In the genomic region with DNA sequence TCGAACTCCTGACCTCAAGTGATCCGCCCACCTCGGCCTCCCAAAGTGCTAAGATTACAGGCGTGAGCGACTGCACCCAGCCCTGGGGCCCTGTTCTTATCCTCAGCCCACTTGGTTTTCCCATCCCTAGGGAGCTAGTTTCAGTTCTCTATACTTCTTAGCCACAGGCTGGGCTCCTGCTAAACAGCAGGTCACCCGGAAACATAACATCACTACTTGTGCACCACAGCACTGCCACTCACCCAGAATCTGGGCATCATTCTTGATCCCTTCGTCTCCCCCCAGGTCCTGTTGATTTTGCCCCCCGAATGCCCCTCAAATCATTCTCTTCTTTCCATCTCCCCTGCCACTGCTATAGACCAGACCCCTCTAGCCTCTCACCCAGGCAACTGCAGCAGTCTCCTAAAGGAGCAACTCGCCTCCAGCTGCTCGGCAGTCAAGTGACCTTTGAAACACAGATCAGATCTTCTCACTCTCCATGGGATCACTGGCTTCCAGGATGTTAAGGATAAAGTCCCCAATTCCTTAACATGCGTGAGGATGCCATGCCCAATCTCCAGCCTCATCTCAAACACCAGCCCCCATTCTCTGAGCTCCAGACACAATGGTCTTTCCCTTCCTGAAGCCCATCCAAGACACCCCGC, we compare ENCODE assay signal across 20 cellular contexts. TPM values are rescaled to one million over a fixed set of nuclear protein-coding genes. Genes with fewer than 3 reads are reported as not detected.
DNase-seq lines count a peak whose midpoint lies in the region; ATAC-seq and TF ChIP-seq lines count a peak whose summit lies in the region.
"Had no signal": no experiment of that assay in that cellular context is flagged by ENCODE, and none has a peak within 500 bp of the region (broad histone marks: within the 10 kb centered on the region; RNA-seq: fewer than 3 reads in every experiment).

No MANE protein-coding gene starts in this region.

- H3K36me3 ChIP-seq in HEK293 (ENCODE audit: control insufficient read depth in 2 of 2, insufficient read depth in 1 of 2, low read length in 2 of 2) = peaks cover 10 to 41% of the 10 kb centered on the region in 2 experiments
- no peaks in the 10 kb centered on the region for H3K36me3 ChIP-seq in uterus
- H3K36me3 ChIP-seq: HAP-1 had no signal

- H3K27ac ChIP-seq in HEK293 (ENCODE audit: extremely low read depth, low read depth, low read length) (no peak overlapping the region), uterus (no peak overlapping the region)
- H3K27ac ChIP-seq: esophagus muscularis mucosa, gastrocnemius medialis, PC-9, SK-N-MC, tibial nerve had no signal

- H3K4me1 ChIP-seq in HEK293 (ENCODE audit: control insufficient read depth, insufficient read depth, low read length) (no peaks in the 10 kb centered on the region), uterus (no peaks in the 10 kb centered on the region)
- H3K4me1 ChIP-seq: HAP-1, tibial nerve had no signal

- DNase-seq in NOMO-1 treated with dmso at 0.1 percent for 144 hours (lab: John Stamatoyannopoulos, UW; ENCODE audit: unreplicated experiment) = peak; percentile 27
- no peak for DNase-seq in glutamatergic neuron
- no peak for DNase-seq in stimulated activated effector memory CD8-positive, alpha-beta T cell treated with anti-CD3 and anti-CD28 coated beads, Interleukin-12 subunit alpha, Interleukin-12 subunit beta, amount 100 ng/mL, for 72 hours (ENCODE audit: low spot score in 2 of 2)
- DNase-seq in activated CD4-positive, alpha-beta memory T cell treated with anti-CD3 and anti-CD28 coated beads for 36 hours = no peak
- no peak for DNase-seq in stimulated activated naive CD4-positive, alpha-beta T cell (lab: John Stamatoyannopoulos, UW)
- DNase-seq in uterus = no peak
- DNase-seq: activated CD4-positive, CD25-positive, alpha-beta regulatory T cell treated with anti-CD3 and anti-CD28 coated beads, Interleukin-2, amount 50 U/mL, for 72 hours; NCI-H1694 treated with DMSO at 0.1 percent for 48 hours; T1000 had no signal

- H3K4me3 ChIP-seq in HEK293 (ENCODE audit: low read depth, low read length) (no peak overlapping the region), uterus (no peak overlapping the region)
- H3K4me3 ChIP-seq: esophagus muscularis mucosa, gastrocnemius medialis, HAP-1, PC-9, SK-N-MC, tibial nerve had no signal

- no peak for ATAC-seq in stimulated activated effector memory CD8-positive, alpha-beta T cell treated with anti-CD3 and anti-CD28 coated beads, Interleukin-12 subunit alpha, Interleukin-12 subunit beta, amount 100 ng/mL, for 72 hours

- H3K9me3 ChIP-seq in HEK293 (ENCODE audit: control insufficient read depth, insufficient read depth, low read depth, low read length) = no peaks in the 10 kb centered on the region
- H3K9me3 ChIP-seq in uterus = no peaks in the 10 kb centered on the region
- H3K9me3 ChIP-seq: esophagus muscularis mucosa, gastrocnemius medialis, HAP-1, tibial nerve had no signal

- POLR2A ChIA-PET in HEK293 (lab: Yijun Ruan, JAX) = interaction anchor here (0.7 to 1.1 kb wide), 2 partner anchors 184 to 239 kb away, joined by 4 to 10 read pairs; no protein-coding TSS in a partner anchor
- POLR2A ChIA-PET in activated CD4-positive, alpha-beta memory T cell treated with anti-CD3 and anti-CD28 coated beads for 36 hours (lab: Charles Lee) = no interaction called here

- no peak overlapping the region for H3K4me3 Mint-ChIP-seq in glutamatergic neuron (ENCODE audit: unreplicated experiment)
- no peak overlapping the region for H3K4me3 Mint-ChIP-seq in stimulated activated effector memory CD8-positive, alpha-beta T cell treated with anti-CD3 and anti-CD28 coated beads, Interleukin-12 subunit alpha, Interleukin-12 subunit beta, amount 100 ng/mL, for 72 hours
- no peak overlapping the region for H3K4me3 Mint-ChIP-seq in activated CD4-positive, alpha-beta memory T cell treated with anti-CD3 and anti-CD28 coated beads for 36 hours
- H3K4me3 Mint-ChIP-seq: activated naive CD4-positive, alpha-beta T cell treated with anti-CD3 and anti-CD28 coated beads, Interleukin-2, amount 50 U/mL, for 24 hours; effector memory CD8-positive, alpha-beta T cell; nephron progenitor cell; stimulated activated naive CD8-positive, alpha-beta T cell treated with anti-CD3 and anti-CD28 coated beads, Interleukin-15, Interleukin-2, amounts not matched to agents 100 ng/mL and 50 ng/mL, for 24 hours had no signal

- H3K9me3 Mint-ChIP-seq in glutamatergic neuron (ENCODE audit: unreplicated experiment) = peaks cover under 1% of the 10 kb centered on the region
- no peaks in the 10 kb centered on the region for H3K9me3 Mint-ChIP-seq in stimulated activated effector memory CD8-positive, alpha-beta T cell treated with anti-CD3 and anti-CD28 coated beads, Interleukin-12 subunit alpha, Interleukin-12 subunit beta, amount 100 ng/mL, for 72 hours
- H3K9me3 Mint-ChIP-seq in activated CD4-positive, alpha-beta memory T cell treated with anti-CD3 and anti-CD28 coated beads for 36 hours = no peaks in the 10 kb centered on the region
- H3K9me3 Mint-ChIP-seq: activated naive CD4-positive, alpha-beta T cell treated with anti-CD3 and anti-CD28 coated beads, Interleukin-2, amount 50 U/mL, for 24 hours; effector memory CD8-positive, alpha-beta T cell; nephron progenitor cell; stimulated activated naive CD8-positive, alpha-beta T cell treated with anti-CD3 and anti-CD28 coated beads, Interleukin-15, Interleukin-2, amounts not matched to agents 100 ng/mL and 50 ng/mL, for 24 hours had no signal

- peaks cover 3% of the 10 kb centered on the region for H3K27me3 Mint-ChIP-seq in glutamatergic neuron (ENCODE audit: unreplicated experiment)
- H3K27me3 Mint-ChIP-seq in activated CD4-positive, alpha-beta memory T cell treated with anti-CD3 and anti-CD28 coated beads for 36 hours = no peaks in the 10 kb centered on the region
- H3K27me3 Mint-ChIP-seq: activated naive CD4-positive, alpha-beta T cell treated with anti-CD3 and anti-CD28 coated beads, Interleukin-2, amount 50 U/mL, for 24 hours; stimulated activated naive CD8-positive, alpha-beta T cell treated with anti-CD3 and anti-CD28 coated beads, Interleukin-15, Interleukin-2, amounts not matched to agents 100 ng/mL and 50 ng/mL, for 24 hours had no signal

- CTCF ChIA-PET in HEK293 (lab: Yijun Ruan, JAX) = interaction anchor here (0.6 to 3.1 kb wide), 12 partner anchors 10 to 188 kb away, joined by 3 to 41 read pairs (median 4); no protein-coding TSS in a partner anchor
- CTCF ChIA-PET in activated CD4-positive, alpha-beta memory T cell treated with anti-CD3 and anti-CD28 coated beads for 36 hours (lab: Charles Lee) = interaction anchor here (0.6 to 2.3 kb wide), 5 partner anchors 25 to 806 kb away, joined by 3 to 8 read pairs (median 5); no protein-coding TSS in a partner anchor

- no peaks in the 10 kb centered on the region for H3K27me3 ChIP-seq in uterus
- H3K27me3 ChIP-seq: esophagus muscularis mucosa, gastrocnemius medialis, tibial nerve had no signal

- no peaks in the 10 kb centered on the region for H3K36me3 Mint-ChIP-seq in glutamatergic neuron (ENCODE audit: unreplicated experiment)
- peaks cover under 1% of the 10 kb centered on the region for H3K36me3 Mint-ChIP-seq in stimulated activated effector memory CD8-positive, alpha-beta T cell treated with anti-CD3 and anti-CD28 coated beads, Interleukin-12 subunit alpha, Interleukin-12 subunit beta, amount 100 ng/mL, for 72 hours
- H3K36me3 Mint-ChIP-seq in activated CD4-positive, alpha-beta memory T cell treated with anti-CD3 and anti-CD28 coated beads for 36 hours = no peaks in the 10 kb centered on the region
- H3K36me3 Mint-ChIP-seq: activated naive CD4-positive, alpha-beta T cell treated with anti-CD3 and anti-CD28 coated beads, Interleukin-2, amount 50 U/mL, for 24 hours had no signal

- no peak for TF ChIP-seq CTCF in HEK293 (tag by site-specific recombination; IDR thresholded peaks at IDR 0.05)
- TF ChIP-seq CTCF in glutamatergic neuron (IDR thresholded peaks at IDR 0.05; ENCODE audit: partially characterized antibody, unreplicated experiment) = no peak
- TF ChIP-seq CTCF in uterus (IDR thresholded peaks at IDR 0.05) = no peak

- TF ChIP-seq POLR2A in uterus (IDR thresholded peaks at IDR 0.05) = no peak

- H3K27ac Mint-ChIP-seq in glutamatergic neuron (ENCODE audit: unreplicated experiment) = peak overlapping the region; percentile 10
- H3K27ac Mint-ChIP-seq in stimulated activated effector memory CD8-positive, alpha-beta T cell treated with anti-CD3 and anti-CD28 coated beads, Interleukin-12 subunit alpha, Interleukin-12 subunit beta, amount 100 ng/mL, for 72 hours = peak overlapping the region; percentile 3
- H3K27ac Mint-ChIP-seq in activated CD4-positive, alpha-beta memory T cell treated with anti-CD3 and anti-CD28 coated beads for 36 hours = no peak overlapping the region
- H3K27ac Mint-ChIP-seq: activated naive CD4-positive, alpha-beta T cell treated with anti-CD3 and anti-CD28 coated beads, Interleukin-2, amount 50 U/mL, for 24 hours; effector memory CD8-positive, alpha-beta T cell; nephron progenitor cell; stimulated activated naive CD8-positive, alpha-beta T cell treated with anti-CD3 and anti-CD28 coated beads, Interleukin-15, Interleukin-2, amounts not matched to agents 100 ng/mL and 50 ng/mL, for 24 hours had no signal

- intact Hi-C loops in activated CD4-positive, alpha-beta memory T cell treated with anti-CD3 and anti-CD28 coated beads for 36 hours (cut with micrococcal nuclease) = loop anchor here (2.0 to 10.0 kb wide), 3 partner anchors 71 to 1035 kb away; partner anchors contain the start of genes HDDC3 and UNC45A
- intact Hi-C loops in uterus (cut with DNase I; ENCODE audit: low total_unique reads) = loop anchor here (10.0 kb wide), 1 partner anchor 175 kb away; no protein-coding TSS in a partner anchor

- no peaks in the 10 kb centered on the region for H3K4me1 Mint-ChIP-seq in glutamatergic neuron (ENCODE audit: low read depth, unreplicated experiment)
- H3K4me1 Mint-ChIP-seq in stimulated activated effector memory CD8-positive, alpha-beta T cell treated with anti-CD3 and anti-CD28 coated beads, Interleukin-12 subunit alpha, Interleukin-12 subunit beta, amount 100 ng/mL, for 72 hours = peaks cover under 1% of the 10 kb centered on the region
- H3K4me1 Mint-ChIP-seq in activated CD4-positive, alpha-beta memory T cell treated with anti-CD3 and anti-CD28 coated beads for 36 hours (ENCODE audit: low read depth) = peaks cover 24% of the 10 kb centered on the region

TF ChIP-seq in HEK293, 187 proteins besides CTCF, POLR2A, EP300 and RAD21:
- TF ChIP-seq FEZF1 (tag by site-specific recombination; IDR thresholded peaks at IDR 0.05) (peak; percentile 35; the same call in 1 of the 2 replicates), GLIS1 (tag by site-specific recombination; IDR thresholded peaks at IDR 0.05) (no peak)

RNA-seq across cellular contexts. Expression of gene AP3S2, which starts 5.6 kb away (rescaled TPM):
- total RNA-seq in glutamatergic neuron (ENCODE audit: unreplicated experiment) (60.5 TPM), uterus (10 to 100 TPM; 17.4 to 70.6 (median 35.9) TPM)
- 10 to 100 TPM; 17.2 to 23.5 TPM for total RNA-seq in activated CD4-positive, alpha-beta memory T cell treated with anti-CD3 and anti-CD28 coated beads for 36 hours

RNA-seq across cellular contexts. Expression of gene ARPIN, which starts 13.3 kb away (rescaled TPM):
- 9.0 TPM for total RNA-seq in glutamatergic neuron (ENCODE audit: unreplicated experiment)
- under 1 TPM in 1 of 2 experiments, not detected in 1; 0.05 TPM for total RNA-seq in activated CD4-positive, alpha-beta memory T cell treated with anti-CD3 and anti-CD28 coated beads for 36 hours
- 10 to 100 TPM in 3 of 4 donors, 1 to 10 TPM in 1; 8.2 to 32.8 (median 20.7) TPM for total RNA-seq in uterus
